Comparison of ENCODE assay signal across 8 cellular contexts in the genomic region with DNA sequence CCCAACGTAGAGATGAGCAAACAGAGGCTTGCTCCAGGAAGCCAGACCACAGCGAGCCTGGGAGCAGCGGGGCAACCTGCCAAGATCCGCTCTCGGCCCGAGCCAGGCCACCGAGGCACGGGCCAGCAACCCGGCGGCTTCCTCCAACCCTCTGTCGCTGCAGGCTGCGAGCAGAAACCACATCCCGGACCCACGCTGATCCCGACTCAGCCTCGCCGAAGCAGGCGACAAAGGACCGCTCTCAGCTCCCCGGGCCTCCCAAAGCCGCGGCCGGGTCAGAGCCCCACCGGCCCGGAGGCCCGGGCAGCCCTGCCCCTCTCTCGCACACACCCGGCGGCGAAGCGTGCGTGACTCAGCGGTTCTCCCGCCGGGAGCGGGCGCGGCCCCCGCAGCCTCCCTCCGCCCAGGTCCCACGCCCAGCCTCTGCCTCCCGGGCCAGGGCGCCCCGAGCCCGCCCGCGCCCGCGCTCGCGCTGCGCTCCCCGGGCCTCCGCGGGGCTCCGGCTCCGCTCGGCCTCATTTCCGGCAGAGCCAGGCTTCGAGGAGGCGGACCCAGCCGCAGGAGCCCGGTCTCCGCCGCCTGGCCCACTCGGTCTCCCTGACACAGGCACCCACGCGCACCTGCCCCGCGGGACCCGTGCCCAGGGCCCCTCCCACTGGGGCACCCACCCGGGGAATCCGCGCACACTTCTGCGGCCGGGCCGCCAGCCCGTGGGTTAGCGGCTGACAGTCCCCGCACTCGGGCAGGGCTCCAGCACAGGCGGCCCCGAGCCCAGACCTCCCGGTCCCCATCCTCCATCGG. TPM values are rescaled to one million over a fixed set of nuclear protein-coding genes. Genes with fewer than 3 reads are reported as not detected.
DNase-seq lines count a peak whose midpoint lies in the region; TF ChIP-seq lines count a peak whose summit lies in the region.

No MANE protein-coding gene starts in this region.

- 2% methylated on average over 52 of the region's 85 CpGs for WGBS in hepatocyte (ENCODE audit: low lambda C conversion rate, missing lambda C conversion rate)

- no peaks in the 10 kb centered on the region for H4K20me1 ChIP-seq in hepatocyte (ENCODE audit: insufficient read depth, poor library complexity, severe bottlenecking)

- in situ Hi-C loops in astrocyte of the spinal cord (cut with HindIII; ENCODE audit: low sequenced_read_pairs) = no loop called here

- H3K36me3 ChIP-seq in hepatocyte (replicated peaks; ENCODE audit: insufficient read depth, low read depth) = no peaks in the 10 kb centered on the region

- H3K79me2 ChIP-seq in hepatocyte = no peaks in the 10 kb centered on the region

- H3K9me2 ChIP-seq in hepatocyte (replicated peaks; ENCODE audit: insufficient read depth) = no peaks in the 10 kb centered on the region

- no peaks in the 10 kb centered on the region for H3K9me3 ChIP-seq in hepatocyte (ENCODE audit: low read depth)

- no peak for TF ChIP-seq CTCF in astrocyte of the spinal cord (IDR thresholded peaks at IDR 0.05; ENCODE audit: low read depth, low read length)
- no peak for TF ChIP-seq CTCF in hepatocyte (IDR thresholded peaks at IDR 0.05; ENCODE audit: poor library complexity)

- peak overlapping the region; percentile 87 for H3K4me2 ChIP-seq in hepatocyte

- H3K27me3 ChIP-seq in hepatocyte = peaks cover 82% of the 10 kb centered on the region

- H3K27ac ChIP-seq in hepatocyte = no peak overlapping the region

- H3K4me3 ChIP-seq in astrocyte of the spinal cord (ENCODE audit: low read depth, low read length) (no peak overlapping the region), hepatocyte (peak overlapping the region; percentile 33)

- DNase-seq in Ammon's horn (ENCODE audit: low spot score) = peak; percentile 81
- peak; percentile 67 for DNase-seq in HK-2 (ENCODE audit: unreplicated experiment)
- peak; percentile 4 for DNase-seq in astrocyte of the spinal cord (ENCODE audit: low read depth, low spot score)
- peak; percentile 49 for DNase-seq in hepatocyte (ENCODE audit: low spot score)
- peak; percentile 65 for DNase-seq in retina
- DNase-seq in NCI-H2107 (lab: John Stamatoyannopoulos, UW) = no peak
- no peak for DNase-seq in epidermal melanocyte (ENCODE audit: insufficient read length, low spot score)
- no peak for DNase-seq in NAMALWA (ENCODE audit: low spot score)

- peaks cover 3% of the 10 kb centered on the region for H3K4me1 ChIP-seq in hepatocyte (ENCODE audit: insufficient read depth)

- peak overlapping the region; percentile 31 for H2AFZ ChIP-seq in hepatocyte

RNA-seq across cellular contexts. Expression of a gene that starts 1.7 kb away (rescaled TPM):
- 0.48 and 0.67 TPM in 2 replicates for total RNA-seq in hepatocyte
- 0.22 and 0.35 TPM in 2 replicates for polyA plus RNA-seq in hepatocyte

Comparison
In these comparisons a context has a peak if more than half of its experiments do, and no peak if none do; other contexts are left out.
1. DNase-seq: peak in Ammon's horn (single experiment), HK-2 (single experiment), astrocyte of the spinal cord (single experiment), hepatocyte (single experiment) and retina (single experiment); none in NCI-H2107 (single experiment), epidermal melanocyte (single experiment) and NAMALWA (single experiment).